In genomic region chr10:121633056-121633455, GRCh38 we compare ENCODE assay signal across 21 cellular contexts. TPM values are rescaled to one million over a fixed set of nuclear protein-coding genes. Genes with fewer than 3 reads are reported as not detected.
"Had no signal": no experiment of that assay in that cellular context is flagged by ENCODE, and none has a peak within 500 bp of the region (broad histone marks: within the 10 kb centered on the region; RNA-seq: fewer than 3 reads in every experiment).

No MANE protein-coding gene starts in this region.

- H3K4me3 ChIP-seq: colonic mucosa, spleen, thoracic aorta, transverse colon had no signal

- H3K27ac Mint-ChIP-seq: naive thymus-derived CD8-positive, alpha-beta T cell; stimulated activated naive B cell treated with anti-CD40 and anti-IgM and Interleukin-4, amounts not matched to agents 10 μg/mL and 1 μg/mL and 100 μg/mL, for 72 hours; stimulated activated naive CD8-positive, alpha-beta T cell treated with anti-CD3 and anti-CD28 coated beads, Interleukin-15, amount 100 ng/mL, for 72 hours had no signal

- H3K9me3 ChIP-seq: colonic mucosa had no signal

- ATAC-seq: naive thymus-derived CD8-positive, alpha-beta T cell; right cardiac atrium; stimulated activated naive B cell treated with anti-CD40 and anti-IgM and Interleukin-4, amounts not matched to agents 10 μg/mL and 1 μg/mL and 100 μg/mL, for 72 hours; stimulated activated naive CD8-positive, alpha-beta T cell treated with anti-CD3 and anti-CD28 coated beads, Interleukin-15, amount 100 ng/mL, for 72 hours had no signal

- H3K27me3 ChIP-seq: colonic mucosa, spleen, transverse colon had no signal

- H3K36me3 ChIP-seq: colonic mucosa, spleen, thoracic aorta, transverse colon had no signal

- H3K4me3 Mint-ChIP-seq: naive thymus-derived CD8-positive, alpha-beta T cell; stimulated activated naive B cell treated with anti-CD40 and anti-IgM and Interleukin-4, amounts not matched to agents 10 μg/mL and 1 μg/mL and 100 μg/mL, for 72 hours; stimulated activated naive CD8-positive, alpha-beta T cell treated with anti-CD3 and anti-CD28 coated beads, Interleukin-15, amount 100 ng/mL, for 72 hours had no signal

- H3K27me3 Mint-ChIP-seq: stimulated activated naive B cell treated with anti-CD40 and anti-IgM and Interleukin-4, amounts not matched to agents 10 μg/mL and 1 μg/mL and 100 μg/mL, for 72 hours had no signal

- H3K27ac ChIP-seq: colonic mucosa, spleen, thoracic aorta, transverse colon had no signal

- H3K4me1 ChIP-seq: colonic mucosa, spleen, transverse colon had no signal

- DNase-seq: cerebellar nuclear complex; colonic mucosa; dermis blood vessel endothelial cell; erythroblast; foreskin melanocyte; head of caudate nucleus; hippocampal formation; kidney glomerular epithelial cell; mesendoderm; naive thymus-derived CD8-positive, alpha-beta T cell; right cardiac atrium; stimulated activated CD4-positive, alpha-beta T cell treated with anti-CD3 and anti-CD28 coated beads, Interleukin-15, amount 100 ng/mL, for 24 hours; stimulated activated CD4-positive, alpha-beta T cell treated with anti-CD3 and anti-CD28 coated beads, Interleukin-1b, Interleukin-23, amount 100 ng/mL, for 48 hours; stimulated activated CD4-positive, alpha-beta T cell treated with anti-CD3 and anti-CD28 coated beads, Interleukin-4, amount 100 ng/mL, for 24 hours; stimulated activated naive B cell treated with anti-CD40 and anti-IgM and Interleukin-4, amounts not matched to agents 10 μg/mL and 1 μg/mL and 100 μg/mL, for 72 hours; stimulated activated naive CD8-positive, alpha-beta T cell treated with anti-CD3 and anti-CD28 coated beads, Interleukin-15, amount 100 ng/mL, for 72 hours; transverse colon had no signal

- H3K4me1 Mint-ChIP-seq: naive thymus-derived CD8-positive, alpha-beta T cell; stimulated activated naive B cell treated with anti-CD40 and anti-IgM and Interleukin-4, amounts not matched to agents 10 μg/mL and 1 μg/mL and 100 μg/mL, for 72 hours; stimulated activated naive CD8-positive, alpha-beta T cell treated with anti-CD3 and anti-CD28 coated beads, Interleukin-15, amount 100 ng/mL, for 72 hours had no signal

- H3K36me3 Mint-ChIP-seq: stimulated activated naive B cell treated with anti-CD40 and anti-IgM and Interleukin-4, amounts not matched to agents 10 μg/mL and 1 μg/mL and 100 μg/mL, for 72 hours had no signal

RNA-seq across cellular contexts. Expression of gene FGFR2, which starts 34.8 kb away (rescaled TPM):
- total RNA-seq: lung microvascular endothelial cell; mononuclear cell; naive thymus-derived CD8-positive, alpha-beta T cell had no signal
